ENCODE assay signal across 8 cellular contexts in genomic region chr6:108561742-108562502, GRCh38. TPM values are rescaled to one million over a fixed set of nuclear protein-coding genes. Genes with fewer than 3 reads are reported as not detected.
DNase-seq lines count a peak whose midpoint lies in the region; ATAC-seq, FAIRE-seq and TF ChIP-seq lines count a peak whose summit lies in the region.

No MANE protein-coding gene starts in this region.

- H3K27ac ChIP-seq in muscle layer of duodenum (ENCODE audit: low read length) = peak overlapping the region; percentile 92

- peaks cover 19% of the 10 kb centered on the region for H3K4me1 ChIP-seq in endocrine pancreas (ENCODE audit: control insufficient read depth, insufficient read depth, low read length)
- peaks cover 27 to 39% of the 10 kb centered on the region in 2 donors for H3K4me1 ChIP-seq in muscle layer of duodenum (ENCODE audit: control insufficient read depth in 1 of 2, insufficient read depth in 2 of 2, low read length in 2 of 2)

- DNase-seq in RKO (ENCODE audit: low spot score) (peak; percentile 64), NCI-H226 (no peak), GM12891 (ENCODE audit: insufficient read length, low spot score) (no peak)
- DNase-seq in stimulated activated CD4-positive, alpha-beta T cell treated with anti-CD3 and anti-CD28 coated beads, Interleukin-4, amount 100 ng/mL, for 24 hours = no peak

- no peaks in the 10 kb centered on the region for H3K36me3 ChIP-seq in endocrine pancreas (ENCODE audit: control insufficient read depth, insufficient read depth, low read length)
- peaks cover 3 to 9% of the 10 kb centered on the region in 2 donors for H3K36me3 ChIP-seq in muscle layer of duodenum (ENCODE audit: control insufficient read depth in 1 of 2, insufficient read depth in 2 of 2, low read length in 2 of 2)

- no peak for ATAC-seq in HG03439 (IDR thresholded peaks at IDR 0.05; ENCODE audit: unreplicated experiment)

- H3K9me3 ChIP-seq in endocrine pancreas (ENCODE audit: control insufficient read depth, low read length) (no peaks in the 10 kb centered on the region), muscle layer of duodenum (ENCODE audit: control insufficient read depth in 1 of 2, low read length in 2 of 2) (no peaks in the 10 kb centered on the region)

- H3K27me3 ChIP-seq in endocrine pancreas (ENCODE audit: control insufficient read depth, insufficient read depth, low read length) (no peaks in the 10 kb centered on the region), muscle layer of duodenum (ENCODE audit: low read depth, low read length) (no peaks in the 10 kb centered on the region)

- FAIRE-seq in GM12891 (lab: Jason Lieb, UNC) = no peak

- no peak for TF ChIP-seq CTCF in GM12875 (IDR thresholded peaks at IDR 0.05; ENCODE audit: borderline replicate concordance, insufficient read depth, low read depth, low read length)

- peak overlapping the region; percentile 52 for H3K4me3 ChIP-seq in GM12875 (ENCODE audit: low read depth, low read length)
- H3K4me3 ChIP-seq in endocrine pancreas (ENCODE audit: control insufficient read depth, insufficient read depth, low read length) = peak overlapping the region; percentile 71
- peak overlapping the region; percentile 91 to 94 for H3K4me3 ChIP-seq in muscle layer of duodenum (ENCODE audit: low read depth in 1 of 2, low read length in 2 of 2)

- no peak for TF ChIP-seq POLR2A in GM12891 (IDR thresholded peaks at IDR 0.05; ENCODE audit: low read depth, low read length)

- peak overlapping the region; percentile 76 for H3K9ac ChIP-seq in endocrine pancreas (ENCODE audit: control insufficient read depth, insufficient read depth, low read length)

TF ChIP-seq in GM12891, 5 proteins besides CTCF, POLR2A, EP300 and RAD21:
- TF ChIP-seq TAF1 (IDR thresholded peaks at IDR 0.05; ENCODE audit: low read depth, low read length) = no peak
- TF ChIP-seq POLR2AphosphoS5 (IDR thresholded peaks at IDR 0.05; ENCODE audit: low read depth, low read length) = no peak
- TF ChIP-seq PAX5 (IDR thresholded peaks at IDR 0.05; ENCODE audit: insufficient read depth, low read length, severe bottlenecking) = no peak
- TF ChIP-seq POU2F2 (IDR thresholded peaks at IDR 0.05; ENCODE audit: low read depth, low read length) = no peak
- no peak for TF ChIP-seq SPI1 (IDR thresholded peaks at IDR 0.05; ENCODE audit: low read depth, low read length)

RNA-seq across cellular contexts. Expression of gene FOXO3, which starts 1.2 kb away (rescaled TPM):
- polyA plus RNA-seq in GM12891 (2012; ENCODE audit: low read depth, missing spikeins) = 0.56 TPM
